8 cellular contexts compared by ENCODE assay signal in genomic region chr14:54175298-54175942, GRCh38.
DNase-seq lines count a peak whose midpoint lies in the region; ATAC-seq, FAIRE-seq and TF ChIP-seq lines count a peak whose summit lies in the region.

No MANE protein-coding gene starts in this region.

- FAIRE-seq in TTC549 (lab: Jason Lieb, UNC), result peak; percentile 99

- no peak for ATAC-seq in GM18867 (IDR thresholded peaks at IDR 0.05; ENCODE audit: unreplicated experiment)

- DNase-seq in AG09319 (ENCODE audit: extremely low read depth, low read depth), result no peak
- DNase-seq in GM13976 (ENCODE audit: low spot score), result peak; percentile 44
- DNase-seq in NCI-H1694 treated with DMSO at 0.1 percent for 48 hours (lab: John Stamatoyannopoulos, UW), result peak; percentile 93
- peak; percentile 65 for DNase-seq in ecto neural progenitor cell (ENCODE audit: low spot score)
- DNase-seq in lung microvascular endothelial cell (ENCODE audit: low read depth in 2 of 2), result peak; percentile 83 to 88
- peak; percentile 1 for DNase-seq in stimulated activated CD8-positive, alpha-beta memory T cell treated with anti-CD3 and anti-CD28 coated beads, Interleukin-4, amount 100 ng/mL, for 24 hours (ENCODE audit: low read depth)

- in situ Hi-C loops in GM13976 (cut with MboI; ENCODE audit: low sequenced_read_pairs, unreplicated experiment), result loop anchor here (10.0 kb wide), 1 partner anchor 641 kb away; no protein-coding TSS in a partner anchor

- TF ChIP-seq CTCF in AG09319 (IDR thresholded peaks at IDR 0.05; ENCODE audit: low read depth, low read length) (peak; percentile 70), GM13976 (IDR thresholded peaks at IDR 0.05; ENCODE audit: borderline replicate concordance, control extremely low read depth, extremely low read depth, insufficient read depth, missing control alignments) (peak; percentile 52)
